Comparison of ENCODE assay signal across 23 cellular contexts in the genomic region with DNA sequence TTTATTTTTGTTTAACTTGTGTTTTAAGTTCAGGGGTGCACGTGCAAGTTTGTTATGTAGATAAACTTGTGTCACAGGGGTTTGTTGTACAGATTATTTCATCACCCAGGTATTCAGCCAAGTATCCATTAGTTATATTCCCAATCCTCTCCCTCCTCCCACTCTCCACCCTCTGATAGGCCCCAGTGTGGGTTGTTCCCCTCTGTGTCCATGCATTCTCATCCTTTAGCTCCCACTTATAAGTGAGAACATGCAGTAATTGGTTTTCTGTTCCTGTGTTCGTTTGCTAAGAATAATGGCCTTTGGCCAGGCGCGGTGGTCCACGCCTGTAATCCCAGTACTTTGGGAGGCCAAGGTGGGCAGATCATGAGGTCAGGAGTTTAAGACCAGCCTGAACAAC.
"Had no signal": no experiment of that assay in that cellular context is flagged by ENCODE, and none has a peak within 500 bp of the region (broad histone marks: within the 10 kb centered on the region; RNA-seq: fewer than 3 reads in every experiment).

No MANE protein-coding gene starts in this region.

- H3K4me1 ChIP-seq: colonic mucosa, esophagus muscularis mucosa, esophagus squamous epithelium, foreskin keratinocyte, gastrocnemius medialis, gastroesophageal sphincter, heart left ventricle, heart right ventricle had no signal

- H3K27ac Mint-ChIP-seq: dendritic cell treated with granulocyte-macrophage colony-stimulating factor and Interleukin-4, amounts not matched to agents 40 ng/mL and 50 ng/mL, for 4 days; effector memory CD8-positive, alpha-beta T cell; endodermal cell had no signal

- DNase-seq: colonic mucosa; cortex of kidney; dermis blood vessel endothelial cell; dorsolateral prefrontal cortex; effector CD4-positive, alpha-beta T cell; effector CD8-positive, alpha-beta T cell; effector memory CD4-positive, alpha-beta T cell; effector memory CD8-positive, alpha-beta T cell; endodermal cell; erythroblast; esophagus squamous epithelium; foreskin fibroblast; foreskin keratinocyte; foreskin melanocyte; gastrocnemius medialis; head of caudate nucleus; heart left ventricle; heart right ventricle had no signal

- H3K4me1 Mint-ChIP-seq: endodermal cell had no signal

- H3K27ac ChIP-seq: colonic mucosa, coronary artery, dorsolateral prefrontal cortex, epithelial cell of prostate, esophagus muscularis mucosa, esophagus squamous epithelium, foreskin keratinocyte, gastrocnemius medialis, gastroesophageal sphincter, heart left ventricle, heart right ventricle had no signal

- H3K9me3 ChIP-seq: colonic mucosa, esophagus muscularis mucosa, esophagus squamous epithelium, gastrocnemius medialis, gastroesophageal sphincter, heart left ventricle, heart right ventricle had no signal

- H3K4me3 Mint-ChIP-seq: dendritic cell treated with granulocyte-macrophage colony-stimulating factor and Interleukin-4, amounts not matched to agents 40 ng/mL and 50 ng/mL, for 4 days; effector memory CD8-positive, alpha-beta T cell; endodermal cell had no signal

- H3K27me3 ChIP-seq: colonic mucosa, gastrocnemius medialis had no signal

- H3K36me3 ChIP-seq: colonic mucosa, esophagus muscularis mucosa, esophagus squamous epithelium, gastrocnemius medialis, gastroesophageal sphincter, heart left ventricle, heart right ventricle had no signal

- H3K4me3 ChIP-seq: colonic mucosa, coronary artery, dorsolateral prefrontal cortex, esophagus muscularis mucosa, esophagus squamous epithelium, gastrocnemius medialis, gastroesophageal sphincter, heart left ventricle, heart right ventricle had no signal

- H3K9me3 Mint-ChIP-seq: dendritic cell treated with granulocyte-macrophage colony-stimulating factor and Interleukin-4, amounts not matched to agents 40 ng/mL and 50 ng/mL, for 4 days; effector memory CD8-positive, alpha-beta T cell; endodermal cell had no signal
